Comparison of ENCODE assay signal across 30 cellular contexts in genomic region chr1:26557078-26557477, GRCh38. TPM values are rescaled to one million over a fixed set of nuclear protein-coding genes. Genes with fewer than 3 reads are reported as not detected.
A peak's percentile ranks its signal among the peaks of the same experiment; 100 is the strongest.
DNase-seq lines count a peak whose midpoint lies in the region; ATAC-seq and TF ChIP-seq lines count a peak whose summit lies in the region.
"Had no signal": no experiment of that assay in that cellular context is flagged by ENCODE, and none has a peak within 500 bp of the region (broad histone marks: within the 10 kb centered on the region; RNA-seq: fewer than 3 reads in every experiment).

No MANE protein-coding gene starts in this region.

- H2BK15ac ChIP-seq in H9 (ENCODE audit: low read depth, low read length), result no peak overlapping the region

- H3K4me2 ChIP-seq in H9 (ENCODE audit: insufficient read depth, insufficient read length, low read length), result no peak overlapping the region
- H3K4me2 ChIP-seq: A549 had no signal

- TF ChIP-seq CTCF in H9 (conservative IDR thresholded peaks at IDR 0.05), result no peak
- TF ChIP-seq CTCF in neutrophil (IDR thresholded peaks at IDR 0.05), result no peak

- no peaks in the 10 kb centered on the region for H3K23me2 ChIP-seq in H9 (ENCODE audit: insufficient read length, low read depth, low read length, poor library complexity, severe bottlenecking)

- no peaks in the 10 kb centered on the region for H3K79me1 ChIP-seq in H9 (ENCODE audit: insufficient read depth, low read depth, low read length, poor library complexity, severe bottlenecking)

- H3K18ac ChIP-seq in H9 (ENCODE audit: insufficient read length, low read depth, low read length), result no peak overlapping the region

- H3K9me3 Mint-ChIP-seq in activated T-cell treated with anti-CD3 and anti-CD28 coated beads, Interleukin-2, amount 50 U/mL, for 24 hours, result no peaks in the 10 kb centered on the region
- H3K9me3 Mint-ChIP-seq in H9, result no peaks in the 10 kb centered on the region
- H3K9me3 Mint-ChIP-seq: activated B cell treated with CpG ODN at 0.5 μM for 24 hours; CD8-positive, alpha-beta memory T cell; nephron had no signal

- H3K27me3 ChIP-seq in H9 (ENCODE audit: insufficient read depth, low read length), result no peaks in the 10 kb centered on the region
- H3K27me3 ChIP-seq in neutrophil, result no peaks in the 10 kb centered on the region
- H3K27me3 ChIP-seq: brain microvascular endothelial cell, pancreas, SJCRH30, thyroid gland had no signal

- no peak for ATAC-seq in HG03439 (IDR thresholded peaks at IDR 0.05; ENCODE audit: unreplicated experiment)
- ATAC-seq: A549, left colon, pancreas had no signal

- H3K56ac ChIP-seq in H9 (ENCODE audit: insufficient read length, low read depth, low read length), result no peak overlapping the region

- peaks cover 40% of the 10 kb centered on the region for H3K4me1 Mint-ChIP-seq in activated T-cell treated with anti-CD3 and anti-CD28 coated beads, Interleukin-2, amount 50 U/mL, for 24 hours (ENCODE audit: low read depth)
- no peaks in the 10 kb centered on the region for H3K4me1 Mint-ChIP-seq in H9
- H3K4me1 Mint-ChIP-seq: activated B cell treated with CpG ODN at 0.5 μM for 24 hours, nephron had no signal

- H2AK5ac ChIP-seq in H9 (ENCODE audit: insufficient read length, low read length), result no peak overlapping the region

- no peaks in the 10 kb centered on the region for H3K9me3 ChIP-seq in H9 (ENCODE audit: control insufficient read depth, low read depth, low read length)
- H3K9me3 ChIP-seq in neutrophil, result no peaks in the 10 kb centered on the region
- H3K9me3 ChIP-seq: A549, pancreas, SJCRH30, thyroid gland had no signal

- H3K4me3 Mint-ChIP-seq in activated T-cell treated with anti-CD3 and anti-CD28 coated beads, Interleukin-2, amount 50 U/mL, for 24 hours, result no peak overlapping the region
- no peak overlapping the region for H3K4me3 Mint-ChIP-seq in H9
- H3K4me3 Mint-ChIP-seq: activated B cell treated with CpG ODN at 0.5 μM for 24 hours; CD8-positive, alpha-beta memory T cell; nephron had no signal

- H3K79me2 ChIP-seq in H9 (ENCODE audit: insufficient read depth, low read length), result no peaks in the 10 kb centered on the region

- DNase-seq in activated T-cell treated with anti-CD3 and anti-CD28 coated beads, Interleukin-2, amount 50 U/mL, for 24 hours, result no peak
- DNase-seq in activated T-cell treated with anti-CD3 and anti-CD28 coated beads, Interleukin-2, amount 50 U/mL, for 1 hour, result no peak
- DNase-seq in H9 (no peak), caudate nucleus (lab: John Stamatoyannopoulos, UW) (no peak), hepatic stellate cell (ENCODE audit: low spot score) (no peak), NCI-H2196 treated with DMSO at 0.1 percent for 48 hours (lab: John Stamatoyannopoulos, UW; ENCODE audit: unreplicated experiment) (no peak)
- DNase-seq: activated B cell treated with CpG ODN at 0.5 μM for 24 hours; activated CD8-positive, alpha-beta memory T cell treated with anti-CD3 and anti-CD28 coated beads, Interleukin-2, amount 50 U/mL, for 4 hours; activated effector memory CD4-positive, alpha-beta T cell treated with anti-CD3 and anti-CD28 coated beads, Interleukin-2, amount 50 U/mL, for 16 hours; amniotic stem cell; brain microvascular endothelial cell; CD8-positive, alpha-beta memory T cell; effector CD8-positive, alpha-beta T cell; hypothalamus; KBM-7; left colon; NCI-H1092 treated with DMSO at 0.1 percent for 48 hours; NCI-H187; NCI-H510A treated with DMSO at 0.1 percent for 48 hours; pancreas; retina; SJCRH30; stimulated activated naive CD4-positive, alpha-beta T cell; SW 1271; thyroid gland had no signal

- no peak overlapping the region for H4K5ac ChIP-seq in H9 (ENCODE audit: insufficient read length, low read depth, low read length)

- H4K20me1 ChIP-seq in H9 (ENCODE audit: control insufficient read depth, insufficient read depth, insufficient read length), result no peaks in the 10 kb centered on the region

- H2BK120ac ChIP-seq in H9 (ENCODE audit: low read depth, low read length, poor library complexity, severe bottlenecking), result no peak overlapping the region

- peaks cover 100% of the 10 kb centered on the region for H3K36me3 ChIP-seq in neutrophil
- H3K36me3 ChIP-seq: brain microvascular endothelial cell, SJCRH30 had no signal

- no peak overlapping the region for H3K23ac ChIP-seq in H9 (ENCODE audit: insufficient read length, low read depth, low read length)

- H3K27ac ChIP-seq in H9 (ENCODE audit: insufficient read length, low read depth, low read length) (no peak overlapping the region), caudate nucleus (ENCODE audit: low read depth, low read length) (peak overlapping the region; percentile 100), neutrophil (peak overlapping the region; percentile 46)
- H3K27ac ChIP-seq: A549, brain microvascular endothelial cell, epithelial cell of prostate, pancreas, SJCRH30, thyroid gland had no signal

- peak overlapping the region; percentile 61 for H3K27ac Mint-ChIP-seq in activated T-cell treated with anti-CD3 and anti-CD28 coated beads, Interleukin-2, amount 50 U/mL, for 24 hours
- peak overlapping the region in 2 of 3 experiments; percentile 25 to 29; a peak in 1 of 7 replicates for H3K27ac Mint-ChIP-seq in H9
- H3K27ac Mint-ChIP-seq: activated B cell treated with CpG ODN at 0.5 μM for 24 hours, nephron had no signal

- no peak overlapping the region for H3T11ph ChIP-seq in H9 (ENCODE audit: low read length)

- H2BK5ac ChIP-seq in H9 (ENCODE audit: insufficient read length, low read length), result no peak overlapping the region

- no CpG with 5 or more reads among the region's 13 CpGs for WGBS in H9 (ENCODE audit: extremely low coverage, insufficient read length, low lambda C conversion rate)

- no peak overlapping the region for H3K4me3 ChIP-seq in neutrophil (ENCODE audit: low read depth in 1 of 2, low read length in 1 of 2)
- H3K4me3 ChIP-seq: A549, pancreas, SJCRH30, thyroid gland had no signal

- peaks cover 96% of the 10 kb centered on the region for H3K36me3 Mint-ChIP-seq in activated T-cell treated with anti-CD3 and anti-CD28 coated beads, Interleukin-2, amount 50 U/mL, for 24 hours (ENCODE audit: low read depth)
- peaks cover 12 to 68% (median 63%) of the 10 kb centered on the region in 3 experiments for H3K36me3 Mint-ChIP-seq in H9 (ENCODE audit: insufficient read depth in 1 of 3, low read depth in 3 of 3)

- no peak overlapping the region for H3K14ac ChIP-seq in H9 (ENCODE audit: insufficient read depth, low read length)

- no peak overlapping the region for H3K4ac ChIP-seq in H9 (ENCODE audit: low read depth, low read length)

- no peak overlapping the region for H2BK20ac ChIP-seq in H9 (ENCODE audit: low read depth, low read length, poor library complexity, severe bottlenecking)

- H2AFZ ChIP-seq in H9 (ENCODE audit: low read length), result no peak overlapping the region

- no peak overlapping the region for H3K9ac ChIP-seq in H9 (ENCODE audit: extremely low read depth, insufficient read length, low read length)

- H3K4me1 ChIP-seq in H9 (ENCODE audit: insufficient read depth, low read length) (no peaks in the 10 kb centered on the region), neutrophil (ENCODE audit: control insufficient read depth in 1 of 2, insufficient read depth in 1 of 2, low read depth in 1 of 2, low read length in 1 of 2) (peaks cover 17% of the 10 kb centered on the region in 2 experiments)
- H3K4me1 ChIP-seq: A549, pancreas, thyroid gland had no signal

- no peaks in the 10 kb centered on the region for H3K27me3 Mint-ChIP-seq in activated T-cell treated with anti-CD3 and anti-CD28 coated beads, Interleukin-2, amount 50 U/mL, for 24 hours
- H3K27me3 Mint-ChIP-seq in H9 (ENCODE audit: low read depth), result no peaks in the 10 kb centered on the region
- H3K27me3 Mint-ChIP-seq: activated B cell treated with CpG ODN at 0.5 μM for 24 hours; CD8-positive, alpha-beta memory T cell had no signal

- H4K91ac ChIP-seq in H9 (ENCODE audit: insufficient read length, low read depth, low read length), result no peak overlapping the region

- no peak overlapping the region for H4K8ac ChIP-seq in H9 (replicated peaks; ENCODE audit: insufficient read length, low read depth, low read length)

- no peak overlapping the region for H2BK12ac ChIP-seq in H9 (ENCODE audit: insufficient read length, low read depth, low read length)

RNA-seq across cellular contexts. Expression of gene RPS6KA1, which starts 27.5 kb away (rescaled TPM):
- 43.3 and 45.3 TPM in 2 replicates for total RNA-seq in H9 (2021)
